ENCODE assay signal across 8 cellular contexts in the genomic region with DNA sequence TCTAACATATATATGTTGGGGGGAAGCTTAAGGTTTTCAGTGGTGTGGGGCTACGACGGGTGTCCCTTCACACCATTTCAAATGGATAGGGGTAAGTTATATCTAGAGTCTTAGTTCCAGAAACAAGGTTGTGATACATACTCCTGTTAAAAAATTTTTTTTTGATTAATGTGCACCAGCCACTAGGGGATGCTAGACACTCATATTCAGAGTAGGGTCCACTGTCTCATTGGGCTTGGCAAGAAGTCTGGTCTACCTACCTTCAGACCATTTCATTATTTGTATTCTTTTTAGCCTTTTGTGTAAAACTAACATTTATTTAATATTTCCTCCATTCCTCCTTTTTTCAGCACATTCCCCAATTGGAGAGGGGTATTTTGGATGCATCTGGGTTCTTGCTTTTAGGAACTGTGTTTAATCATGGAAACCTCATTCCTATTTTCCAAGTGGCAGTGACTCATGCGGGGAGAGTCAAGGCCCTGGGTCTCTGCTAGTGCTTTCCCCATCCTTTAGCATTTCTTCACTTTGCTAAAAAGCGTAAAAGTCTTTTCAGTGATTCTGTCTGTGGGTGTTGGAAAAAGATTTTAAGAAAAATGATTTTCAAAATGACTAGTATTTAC. TPM values are rescaled to one million over a fixed set of nuclear protein-coding genes. Genes with fewer than 3 reads are reported as not detected.
DNase-seq lines count a peak whose midpoint lies in the region; ATAC-seq and TF ChIP-seq lines count a peak whose summit lies in the region.

No MANE protein-coding gene starts in this region.

- intact Hi-C loops in spleen (cut with DNase I; ENCODE audit: low total_unique reads): no loop called here

- DNase-seq in EL: peak; percentile 44
- peak; percentile 45 for DNase-seq in NCI-H774 (lab: John Stamatoyannopoulos, UW)
- peak; percentile 6 for DNase-seq in epithelial cell of prostate (ENCODE audit: low read depth, low spot score)
- DNase-seq in retinal pigment epithelial cell (ENCODE audit: low read depth): peak; percentile 8
- DNase-seq in GDM1 (lab: John Stamatoyannopoulos, UW): no peak
- DNase-seq in spleen: no peak

- WGBS in spleen, 5 donors: 45 to 58% (median 48%) methylated on average over 4 of the region's 4 CpGs

- H3K9me3 ChIP-seq in spleen: no peaks in the 10 kb centered on the region

- TF ChIP-seq POLR2A in GM18505 (IDR thresholded peaks at IDR 0.05; ENCODE audit: borderline replicate concordance, extremely low read depth, insufficient read depth, insufficient read length) (no peak), spleen (IDR thresholded peaks at IDR 0.05) (no peak)

- no peaks in the 10 kb centered on the region for H3K4me1 ChIP-seq in spleen

- ATAC-seq in HG02943 (IDR thresholded peaks at IDR 0.05; ENCODE audit: low read depth, unreplicated experiment): peak; percentile 65
- no peak for ATAC-seq in GM18505 (IDR thresholded peaks at IDR 0.05; ENCODE audit: unreplicated experiment)

- H3K27ac ChIP-seq in epithelial cell of prostate: no peak overlapping the region
- no peak overlapping the region for H3K27ac ChIP-seq in spleen

- TF ChIP-seq CTCF in retinal pigment epithelial cell (conservative IDR thresholded peaks at IDR 0.05; ENCODE audit: low read depth, low read length) (peak; percentile 87), spleen (IDR thresholded peaks at IDR 0.05 in 8 of 11, conservative IDR thresholded peaks at IDR 0.05 in 3 of 11) (peak in 1 of 11 experiments; percentile 16)

- no peaks in the 10 kb centered on the region for H3K27me3 ChIP-seq in spleen (replicated peaks in 1 of 7)

- no peaks in the 10 kb centered on the region for H3K36me3 ChIP-seq in spleen

- H3K4me3 ChIP-seq in retinal pigment epithelial cell (ENCODE audit: low read length) (no peak overlapping the region), spleen (no peak overlapping the region)

RNA-seq across cellular contexts. Expression of gene ANO4, which starts 33.4 kb away (rescaled TPM):
- under 1 TPM in 1 of 7 donors, not detected in 6; 0.42 TPM for total RNA-seq in spleen
- not detected for polyA plus RNA-seq in spleen

Comparison
In these comparisons a context has a peak if more than half of its experiments do, and no peak if none do; other contexts are left out.
1. DNase-seq: peak in EL (single experiment), NCI-H774 (single experiment), epithelial cell of prostate (single experiment) and retinal pigment epithelial cell (single experiment); none in GDM1 (single experiment) and spleen (single experiment).